8 cellular contexts compared by ENCODE assay signal in the genomic region with DNA sequence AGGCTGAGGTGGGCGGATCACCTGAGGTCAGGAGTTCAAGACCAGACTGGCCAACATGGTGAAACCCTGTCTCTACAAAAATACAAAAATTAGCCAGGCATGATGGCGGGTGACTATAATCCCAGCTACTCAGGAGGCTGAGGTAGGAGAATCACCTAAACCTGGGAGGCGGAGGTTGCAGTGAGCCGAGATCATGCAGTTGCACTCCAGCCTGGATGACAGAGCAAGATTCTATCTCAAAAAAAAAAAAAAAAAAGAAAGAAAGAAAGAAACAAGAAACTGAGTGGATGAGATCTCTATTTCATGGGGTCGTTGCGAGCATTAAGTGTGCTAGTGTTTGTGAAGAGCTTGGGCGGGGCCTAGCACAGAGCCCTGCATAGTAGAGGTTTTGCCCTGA.
DNase-seq lines count a peak whose midpoint lies in the region; ATAC-seq, FAIRE-seq and TF ChIP-seq lines count a peak whose summit lies in the region.
"Not testable (repeated sequence)": the region's sequence is repeated elsewhere in the genome, so short reads cannot be mapped to it uniquely, and the experiment has no call there.

No MANE protein-coding gene starts in this region.

- not testable (repeated sequence) for H3K27ac ChIP-seq in CD4-positive, alpha-beta memory T cell (ENCODE audit: low read depth, low read length)
- H3K27ac ChIP-seq in Panc1 (ENCODE audit: low read length) (peak overlapping the region; percentile 93), ascending aorta (peak overlapping the region; percentile 76 to 90), esophagus muscularis mucosa (replicated peaks in 1 of 4) (peak overlapping the region; percentile 49 to 62 (median 54)), HepG2 (ENCODE audit: extremely low read length, insufficient read depth, low read length) (peak overlapping the region; percentile 83), upper lobe of left lung (peak overlapping the region; percentile 86 to 94 (median 88))

- TF ChIP-seq EP300 in esophagus muscularis mucosa (IDR thresholded peaks at IDR 0.05); HepG2 (IDR thresholded peaks at IDR 0.05; ENCODE audit: low read depth in 2 of 2, low read length in 2 of 2); HepG2 (CRISPR knock-in tag; IDR thresholded peaks at IDR 0.05; ENCODE audit: borderline replicate concordance); upper lobe of left lung (IDR thresholded peaks at IDR 0.05): not testable (repeated sequence)

- not testable (repeated sequence) for DNase-seq in CD4-positive, alpha-beta memory T cell; Panc1 (ENCODE audit: low read depth, low spot score); ascending aorta (ENCODE audit: low spot score in 2 of 2); esophagus muscularis mucosa (ENCODE audit: extremely low spot score); HepG2 (ENCODE audit: low spot score); natural killer cell; upper lobe of left lung

- H3K4me3 Mint-ChIP-seq in CD4-positive, alpha-beta memory T cell; stimulated activated memory B cell treated with anti-CD40 and anti-IgM and Interleukin-4, amounts not matched to agents 10 μg/mL and 1 μg/mL and 100 μg/mL, for 72 hours: not testable (repeated sequence)
- peak overlapping the region; percentile 90 for H3K4me3 Mint-ChIP-seq in natural killer cell

- not testable (repeated sequence) for H3K4me3 ChIP-seq in CD4-positive, alpha-beta memory T cell (ENCODE audit: low read length in 2 of 2); Panc1 (ENCODE audit: low read depth in 2 of 2, low read length in 2 of 2); ascending aorta; esophagus muscularis mucosa; HepG2 (replicated peaks in 1 of 3; ENCODE audit: insufficient read depth in 1 of 3, low read depth in 2 of 3, low read length in 3 of 3); upper lobe of left lung

- not testable (repeated sequence) for H3K27me3 Mint-ChIP-seq in CD4-positive, alpha-beta memory T cell; natural killer cell (ENCODE audit: low read depth in 2 of 2); stimulated activated memory B cell treated with anti-CD40 and anti-IgM and Interleukin-4, amounts not matched to agents 10 μg/mL and 1 μg/mL and 100 μg/mL, for 72 hours

- POLR2A ChIA-PET in CD4-positive, alpha-beta memory T cell (lab: Charles Lee; ENCODE audit: partially characterized antibody): interaction anchor here (0.6 to 5.3 kb wide), 7 partner anchors 12 to 230 kb away, joined by 3 to 58 read pairs (median 4); partner anchors contain the start of gene GRK5
- POLR2A ChIA-PET in Panc1 (lab: Charles Lee) (interaction anchor here (0.5 kb wide), 3 partner anchors 8 to 108 kb away, joined by 3 to 6 read pairs (median 4); no protein-coding TSS in a partner anchor), HepG2 (lab: Yijun Ruan, JAX) (interaction anchor here (1.2 to 7.3 kb wide), 13 partner anchors 9 to 138 kb away, joined by 3 to 168 read pairs (median 13); partner anchors contain the start of gene GRK5)

- peak overlapping the region; percentile 81; the same call in 1 of the 2 replicates for H3K4me2 ChIP-seq in HepG2 (ENCODE audit: low read depth, low read length)

- ATAC-seq in Panc1; HepG2; natural killer cell; stimulated activated memory B cell treated with anti-CD40 and anti-IgM and Interleukin-4, amounts not matched to agents 10 μg/mL and 1 μg/mL and 100 μg/mL, for 72 hours; upper lobe of left lung (ENCODE audit: low FRiP score in 2 of 2): not testable (repeated sequence)

- intact Hi-C loops in CD4-positive, alpha-beta memory T cell (cut with micrococcal nuclease); Panc1 (cut with micrococcal nuclease; ENCODE audit: unreplicated experiment); ascending aorta (cut with DNase I); esophagus muscularis mucosa (cut with DNase I); HepG2 (cut with micrococcal nuclease; ENCODE audit: unreplicated experiment): not testable (repeated sequence)
- intact Hi-C loops in natural killer cell (cut with micrococcal nuclease): loop anchor here (5.0 kb wide), 1 partner anchor 455 kb away; the partner anchor contains the start of gene INPP5F

- H3K9me3 ChIP-seq in CD4-positive, alpha-beta memory T cell (ENCODE audit: control insufficient read depth in 1 of 2, low read length in 2 of 2); Panc1 (ENCODE audit: control insufficient read depth, insufficient read depth, low read depth, low read length); ascending aorta; esophagus muscularis mucosa; HepG2 (ENCODE audit: low read length); upper lobe of left lung: not testable (repeated sequence)

- not testable (repeated sequence) for H3K36me3 Mint-ChIP-seq in CD4-positive, alpha-beta memory T cell; natural killer cell; stimulated activated memory B cell treated with anti-CD40 and anti-IgM and Interleukin-4, amounts not matched to agents 10 μg/mL and 1 μg/mL and 100 μg/mL, for 72 hours

- FAIRE-seq in HepG2 (lab: Jason Lieb, UNC): not testable (repeated sequence)

- not testable (repeated sequence) for TF ChIP-seq RAD21 in HepG2 (CRISPR knock-in tag; IDR thresholded peaks at IDR 0.05)

- not testable (repeated sequence) for BruUV-seq in Panc1 (replicated peaks; lab: Mats Ljungman, UMichigan); HepG2 (replicated peaks; lab: Mats Ljungman, UMichigan)

- peaks cover 67% of the 10 kb centered on the region for H3K4me1 ChIP-seq in CD4-positive, alpha-beta memory T cell (ENCODE audit: insufficient read depth, low read length)
- peaks cover 71% of the 10 kb centered on the region for H3K4me1 ChIP-seq in Panc1 (ENCODE audit: control insufficient read depth, insufficient read depth, low read length)
- H3K4me1 ChIP-seq in ascending aorta: peaks cover 24 to 35% of the 10 kb centered on the region in 2 donors
- H3K4me1 ChIP-seq in esophagus muscularis mucosa: peaks cover 73 to 86% (median 82%) of the 10 kb centered on the region in 4 donors
- H3K4me1 ChIP-seq in HepG2 (ENCODE audit: insufficient read depth, low read length): peaks cover 62% of the 10 kb centered on the region
- H3K4me1 ChIP-seq in upper lobe of left lung: peaks cover 58 to 86% (median 80%) of the 10 kb centered on the region in 4 donors

- CTCF ChIA-PET in CD4-positive, alpha-beta memory T cell (lab: Charles Lee; ENCODE audit: partially characterized antibody): interaction anchor here (0.7 to 4.4 kb wide), 7 partner anchors 10 to 218 kb away, joined by 3 to 38 read pairs (median 5); partner anchors contain the start of gene GRK5
- CTCF ChIA-PET in Panc1 (lab: Charles Lee): interaction anchor here (1.5 to 2.2 kb wide), 2 partner anchors 19 to 73 kb away, joined by 5 to 10 read pairs; no protein-coding TSS in a partner anchor
- CTCF ChIA-PET in HepG2 (lab: Yijun Ruan, JAX; ENCODE audit: low intra/inter-chr PET ratio, low total read pairs): not testable (repeated sequence)

- 93% methylated on average over 7 of the region's 7 CpGs for WGBS in esophagus muscularis mucosa
- 96% methylated on average over 7 of the region's 7 CpGs for WGBS in HepG2 (ENCODE audit: low lambda C conversion rate)
- WGBS in upper lobe of left lung, 2 donors: 85 to 87% methylated on average over 7 of the region's 7 CpGs

- not testable (repeated sequence) for TF ChIP-seq CTCF in Panc1 (IDR thresholded peaks at IDR 0.05); ascending aorta (IDR thresholded peaks at IDR 0.05); esophagus muscularis mucosa (IDR thresholded peaks at IDR 0.05); HepG2 (CRISPR knock-in tag; IDR thresholded peaks at IDR 0.05); natural killer cell (IDR thresholded peaks at IDR 0.05); upper lobe of left lung (IDR thresholded peaks at IDR 0.05)

- not testable (repeated sequence) for H2AFZ ChIP-seq in HepG2 (ENCODE audit: low read length)

- not testable (repeated sequence) for TF ChIP-seq POLR2A in esophagus muscularis mucosa (IDR thresholded peaks at IDR 0.05; ENCODE audit: low read depth); HepG2 (IDR thresholded peaks at IDR 0.05; ENCODE audit: insufficient read depth in 1 of 2, low read depth in 2 of 2, low read length in 2 of 2); upper lobe of left lung (IDR thresholded peaks at IDR 0.05)

- not testable (repeated sequence) for H3K9ac ChIP-seq in HepG2 (ENCODE audit: insufficient read depth, low read depth, low read length)

- peaks cover 13% of the 10 kb centered on the region for H3K79me2 ChIP-seq in HepG2 (ENCODE audit: insufficient read depth, low read length)

- peaks cover 28 to 93% (median 66%) of the 10 kb centered on the region in 4 donors for H3K4me1 Mint-ChIP-seq in CD4-positive, alpha-beta memory T cell
- H3K4me1 Mint-ChIP-seq in natural killer cell: peaks cover 78% of the 10 kb centered on the region in 2 donors
- peaks cover 77% of the 10 kb centered on the region for H3K4me1 Mint-ChIP-seq in stimulated activated memory B cell treated with anti-CD40 and anti-IgM and Interleukin-4, amounts not matched to agents 10 μg/mL and 1 μg/mL and 100 μg/mL, for 72 hours

- not testable (repeated sequence) for H3K36me3 ChIP-seq in CD4-positive, alpha-beta memory T cell (ENCODE audit: insufficient read depth, low read length); Panc1 (ENCODE audit: control insufficient read depth, insufficient read depth, low read length); ascending aorta; esophagus muscularis mucosa; HepG2 (replicated peaks in 1 of 2; ENCODE audit: control insufficient read depth in 1 of 2, insufficient read depth in 2 of 2, low read length in 2 of 2); upper lobe of left lung

- H3K27ac Mint-ChIP-seq in CD4-positive, alpha-beta memory T cell: peak overlapping the region in 6 of 7 donors; percentile 51 to 100 (median 98)
- H3K27ac Mint-ChIP-seq in natural killer cell: peak overlapping the region; percentile 94 to 99
- H3K27ac Mint-ChIP-seq in stimulated activated memory B cell treated with anti-CD40 and anti-IgM and Interleukin-4, amounts not matched to agents 10 μg/mL and 1 μg/mL and 100 μg/mL, for 72 hours: peak overlapping the region; percentile 92

- H4K20me1 ChIP-seq in HepG2 (ENCODE audit: insufficient read depth, low read length): not testable (repeated sequence)

- in situ Hi-C loops in Panc1 (cut with HindIII; ENCODE audit: low pct_unique_long_range_greater_than_20kb, low sequenced_read_pairs); HepG2 (cut with HindIII; ENCODE audit: extremely low pct_ligation_motif_present, low pct_unique_long_range_greater_than_20kb): not testable (repeated sequence)

- H3K9me3 Mint-ChIP-seq in CD4-positive, alpha-beta memory T cell; natural killer cell; stimulated activated memory B cell treated with anti-CD40 and anti-IgM and Interleukin-4, amounts not matched to agents 10 μg/mL and 1 μg/mL and 100 μg/mL, for 72 hours: not testable (repeated sequence)

- not testable (repeated sequence) for H3K27me3 ChIP-seq in CD4-positive, alpha-beta memory T cell (ENCODE audit: insufficient read depth, low read length); Panc1 (ENCODE audit: control insufficient read depth, insufficient read depth, low read length); ascending aorta; esophagus muscularis mucosa; HepG2 (ENCODE audit: control insufficient read depth in 1 of 2, insufficient read depth in 2 of 2, low read length in 2 of 2); upper lobe of left lung
